19 cellular contexts compared by ENCODE assay signal in genomic region chr5:1659100-1660036, GRCh38.
DNase-seq lines count a peak whose midpoint lies in the region; TF ChIP-seq lines count a peak whose summit lies in the region.
"Had no signal": no experiment of that assay in that cellular context is flagged by ENCODE, and none has a peak within 500 bp of the region (broad histone marks: within the 10 kb centered on the region; RNA-seq: fewer than 3 reads in every experiment).

No MANE protein-coding gene starts in this region.

- H3K27me3 Mint-ChIP-seq in activated T-cell treated with anti-CD3 and anti-CD28 coated beads, Interleukin-2, amount 50 U/mL, for 24 hours = peaks cover 55% of the 10 kb centered on the region

- no peak for TF ChIP-seq CTCF in GM20000 (IDR thresholded peaks at IDR 0.05; ENCODE audit: extremely low read depth, missing control alignments)

- H3K4me3 Mint-ChIP-seq in activated T-cell treated with anti-CD3 and anti-CD28 coated beads, Interleukin-2, amount 50 U/mL, for 24 hours = no peak overlapping the region
- H3K4me3 Mint-ChIP-seq: mesothelial cell of epicardium; naive thymus-derived CD4-positive, alpha-beta T cell had no signal

- peak; percentile 12 for DNase-seq in activated T-cell treated with anti-CD3 and anti-CD28 coated beads, Interleukin-2, amount 50 U/mL, for 1 hour
- no peak for DNase-seq in activated T-cell treated with anti-CD3 and anti-CD28 coated beads, Interleukin-2, amount 50 U/mL, for 24 hours
- DNase-seq in GM20000 (ENCODE audit: low spot score) (peak; percentile 34), ecto neural progenitor cell (ENCODE audit: low spot score) (peak; percentile 39), posterior vena cava (ENCODE audit: low spot score) (peak; percentile 57), NCI-H446 treated with DMSO at 0.1 percent for 48 hours (lab: John Stamatoyannopoulos, UW) (no peak), NCI-H1048 (lab: John Stamatoyannopoulos, UW) (no peak), NCI-H146 (lab: John Stamatoyannopoulos, UW) (no peak)
- DNase-seq: ACHN; activated CD4-positive, alpha-beta T cell treated with anti-CD3 and anti-CD28 coated beads for 48 hours; HCEC 1CT; hypothalamus; KBM-7; left ventricle myocardium inferior; MG63; occipital lobe; stimulated activated CD4-positive, alpha-beta T cell treated with anti-CD3 and anti-CD28 coated beads, Interleukin-2, amount 100 ng/mL, for 24 hours had no signal

- no peaks in the 10 kb centered on the region for H3K36me3 Mint-ChIP-seq in activated T-cell treated with anti-CD3 and anti-CD28 coated beads, Interleukin-2, amount 50 U/mL, for 24 hours (ENCODE audit: low read depth)
- H3K36me3 Mint-ChIP-seq: mesothelial cell of epicardium; naive thymus-derived CD4-positive, alpha-beta T cell had no signal

- no peaks in the 10 kb centered on the region for H3K4me1 Mint-ChIP-seq in activated T-cell treated with anti-CD3 and anti-CD28 coated beads, Interleukin-2, amount 50 U/mL, for 24 hours (ENCODE audit: low read depth)
- H3K4me1 Mint-ChIP-seq: mesothelial cell of epicardium had no signal

- intact Hi-C loops in posterior vena cava (cut with DNase I) = no loop called here

- no peaks in the 10 kb centered on the region for H3K9me3 Mint-ChIP-seq in activated T-cell treated with anti-CD3 and anti-CD28 coated beads, Interleukin-2, amount 50 U/mL, for 24 hours
- H3K9me3 Mint-ChIP-seq: mesothelial cell of epicardium had no signal

- no peak overlapping the region for H3K27ac Mint-ChIP-seq in activated T-cell treated with anti-CD3 and anti-CD28 coated beads, Interleukin-2, amount 50 U/mL, for 24 hours
- H3K27ac Mint-ChIP-seq: mesothelial cell of epicardium; naive thymus-derived CD4-positive, alpha-beta T cell had no signal

Comparison
In these comparisons a context has a peak if more than half of its experiments do, and no peak if none do; other contexts are left out.
1. DNase-seq: peak in activated T-cell treated with anti-CD3 and anti-CD28 coated beads, Interleukin-2, amount 50 U/mL, for 1 hour (single experiment), GM20000 (single experiment), ecto neural progenitor cell (single experiment) and posterior vena cava (single experiment); none in activated T-cell treated with anti-CD3 and anti-CD28 coated beads, Interleukin-2, amount 50 U/mL, for 24 hours (single experiment), NCI-H446 treated with DMSO at 0.1 percent for 48 hours (single experiment), NCI-H1048 (single experiment) and NCI-H146 (single experiment).